ENCODE assay signal across 10 cellular contexts in the genomic region with DNA sequence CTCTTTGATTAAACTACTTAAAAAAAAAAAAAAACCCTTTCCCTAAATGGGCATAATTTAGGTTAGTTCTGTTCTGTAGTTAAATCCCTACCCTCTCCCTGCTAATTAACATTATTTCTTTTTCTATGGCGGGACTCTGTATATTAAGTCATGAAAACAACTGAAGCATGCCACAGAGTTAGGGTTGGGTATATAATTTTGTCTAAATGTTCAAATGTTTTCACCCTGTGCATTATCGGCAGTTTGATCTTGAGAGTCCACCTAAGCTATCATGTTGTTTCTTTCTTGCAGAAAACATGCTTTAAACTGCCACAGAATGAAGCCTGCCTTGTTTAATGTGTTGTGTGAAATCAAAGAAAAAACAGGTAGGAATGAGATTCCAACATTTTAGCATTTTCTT. TPM values are rescaled to one million over a fixed set of nuclear protein-coding genes. Genes with fewer than 3 reads are reported as not detected.
DNase-seq lines count a peak whose midpoint lies in the region; ATAC-seq and TF ChIP-seq lines count a peak whose summit lies in the region.
"Had no signal": no experiment of that assay in that cellular context is flagged by ENCODE, and none has a peak within 500 bp of the region (broad histone marks: within the 10 kb centered on the region; RNA-seq: fewer than 3 reads in every experiment).

No MANE protein-coding gene starts in this region.

- ATAC-seq in left lung = no peak
- no peak for ATAC-seq in HG03354 (IDR thresholded peaks at IDR 0.05; ENCODE audit: poor library complexity, severe bottlenecking, unreplicated experiment)
- no peak for ATAC-seq in GM19023 (IDR thresholded peaks at IDR 0.05; ENCODE audit: unreplicated experiment)

- H3K4me1 ChIP-seq in HUES6 (ENCODE audit: control insufficient read depth, insufficient read depth, low read length) (peaks cover 61% of the 10 kb centered on the region), left lung (peaks cover 0 to 15% of the 10 kb centered on the region in 2 donors), stomach smooth muscle (ENCODE audit: control insufficient read depth, insufficient read depth, low read length) (peaks cover 13% of the 10 kb centered on the region)

- peak overlapping the region; percentile 95 for H3K4me3 ChIP-seq in HUES6 (ENCODE audit: low read depth, low read length)
- H3K4me3 ChIP-seq in left lung = peak overlapping the region; percentile 21 to 58
- peak overlapping the region; percentile 86 to 98 for H3K4me3 ChIP-seq in stomach smooth muscle (ENCODE audit: low read length in 2 of 2)

- DNase-seq in caudate nucleus (lab: John Stamatoyannopoulos, UW) (no peak), left lung (no peak), SKM-1 (lab: John Stamatoyannopoulos, UW; ENCODE audit: unreplicated experiment) (no peak)
- DNase-seq in activated CD4-positive, alpha-beta T cell treated with anti-CD3 and anti-CD28 coated beads, Interleukin-2, amount 50 U/mL, for 1 hour = no peak
- DNase-seq: activated CD8-positive, alpha-beta memory T cell treated with anti-CD3 and anti-CD28 coated beads for 24 hours; NCI-H1436 treated with DMSO at 0.1 percent for 48 hours had no signal

- no peak overlapping the region for H3K27ac ChIP-seq in HUES6 (ENCODE audit: low read depth, low read length)
- peak overlapping the region; percentile 24 for H3K27ac ChIP-seq in caudate nucleus (ENCODE audit: low read depth, low read length)
- peak overlapping the region; percentile 39 to 58 for H3K27ac ChIP-seq in left lung
- H3K27ac ChIP-seq in stomach smooth muscle (ENCODE audit: low read length) = peak overlapping the region; percentile 25

- H3K36me3 ChIP-seq in HUES6 (ENCODE audit: control insufficient read depth, insufficient read depth, low read length) = peaks cover 4% of the 10 kb centered on the region; the same call in 1 of the 2 replicates
- H3K36me3 ChIP-seq in left lung = no peaks in the 10 kb centered on the region
- H3K36me3 ChIP-seq in stomach smooth muscle (ENCODE audit: control insufficient read depth in 2 of 2, insufficient read depth in 2 of 2, low read length in 2 of 2) = no peaks in the 10 kb centered on the region

- no peak overlapping the region for H3K9ac ChIP-seq in HUES6 (ENCODE audit: low read length)
- H3K9ac ChIP-seq in stomach smooth muscle (ENCODE audit: low read length in 2 of 2) = peak overlapping the region; percentile 58 to 69

- H3K27me3 ChIP-seq in HUES6 (ENCODE audit: control insufficient read depth, insufficient read depth, low read length) (no peaks in the 10 kb centered on the region), left lung (peaks cover 0 to 26% of the 10 kb centered on the region in 2 donors), stomach smooth muscle (ENCODE audit: control insufficient read depth in 1 of 2, insufficient read depth in 2 of 2, low read length in 2 of 2) (no peaks in the 10 kb centered on the region)

- intact Hi-C loops in left lung (cut with DNase I) = no loop called here

- no peak for TF ChIP-seq CTCF in left lung (IDR thresholded peaks at IDR 0.05)

- H3K9me3 ChIP-seq in HUES6 (ENCODE audit: control insufficient read depth, insufficient read depth, low read depth, low read length) (no peaks in the 10 kb centered on the region), left lung (no peaks in the 10 kb centered on the region), stomach smooth muscle (ENCODE audit: control insufficient read depth in 2 of 2, low read length in 2 of 2) (no peaks in the 10 kb centered on the region)

RNA-seq across cellular contexts. Expression of gene PBX1, which starts 4.0 kb away (rescaled TPM):
- 10 to 100 TPM; 44.5 to 50.6 TPM for total RNA-seq in left lung

Comparison
In these comparisons a context has a peak if more than half of its experiments do, and no peak if none do; other contexts are left out.
1. H3K4me3 ChIP-seq: peak in every context shown above with its lines; median percentile 95 in HUES6; 92 in stomach smooth muscle; 40 in left lung.